In the genomic region with DNA sequence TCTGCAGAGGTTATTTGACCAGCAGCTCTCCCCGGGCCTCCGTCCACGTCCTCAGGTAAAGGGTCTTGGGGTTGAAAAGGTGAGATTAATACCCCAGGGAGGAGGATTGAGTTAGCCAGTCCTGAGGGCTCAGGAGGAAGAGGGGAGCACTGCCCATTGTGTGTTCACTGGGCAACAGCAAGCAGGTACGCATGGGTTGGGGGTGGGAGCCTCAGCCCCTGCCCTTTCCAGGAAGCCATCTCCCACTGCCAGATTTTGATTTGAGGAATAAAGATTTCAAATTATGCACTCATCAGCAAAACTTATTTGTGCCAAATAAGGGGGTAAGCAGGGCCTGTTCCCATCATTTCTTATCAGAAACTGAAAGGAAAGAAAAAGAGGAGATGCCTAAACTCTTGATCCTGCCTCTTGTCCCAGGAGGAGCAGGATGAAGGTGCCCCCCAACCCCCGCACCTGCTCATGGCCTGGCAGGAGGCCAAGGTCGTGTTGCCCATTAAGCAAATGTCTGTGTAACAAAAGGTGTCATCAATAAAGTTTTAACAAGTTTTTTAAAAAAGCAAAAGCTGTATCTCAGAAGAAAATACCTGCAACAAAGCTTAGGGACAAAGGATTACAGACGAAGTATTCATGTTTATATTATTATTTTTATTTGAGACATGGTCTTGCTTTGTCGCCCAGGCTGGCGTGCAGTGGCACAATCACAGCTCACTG, we compare ENCODE assay signal across 15 cellular contexts.
DNase-seq lines count a peak whose midpoint lies in the region; ATAC-seq, FAIRE-seq and TF ChIP-seq lines count a peak whose summit lies in the region.
"Had no signal": no experiment of that assay in that cellular context is flagged by ENCODE, and none has a peak within 500 bp of the region (broad histone marks: within the 10 kb centered on the region; RNA-seq: fewer than 3 reads in every experiment).

No MANE protein-coding gene starts in this region.

- CTCF ChIA-PET in A549 (lab: Yijun Ruan, JAX) (interaction anchor here (0.5 kb wide), 1 partner anchor 132 kb away, joined by 3 read pairs; no protein-coding TSS in a partner anchor), K562 (lab: Yijun Ruan, JAX; ENCODE audit: low intra/inter-chr PET ratio) (no interaction called here)

- in situ Hi-C loops in K562 (cut with MboI) = no loop called here

- ATAC-seq in A549 = no peak
- peak; percentile 33 for ATAC-seq in GM23338
- ATAC-seq in K562 = no peak
- no peak for ATAC-seq in HG02642 (IDR thresholded peaks at IDR 0.05; ENCODE audit: poor library complexity, unreplicated experiment)
- no peak for ATAC-seq in lower lobe of right lung

- peaks cover 56% of the 10 kb centered on the region for H3K4me1 Mint-ChIP-seq in GM23338

- POLR2A ChIA-PET in A549 (lab: Yijun Ruan, JAX) = no interaction called here
- POLR2A ChIA-PET in K562 (lab: Yijun Ruan, JAX) = no interaction called here

- H3K27me3 ChIP-seq in GM23338 (ENCODE audit: insufficient read depth) (no peaks in the 10 kb centered on the region), K562 (ENCODE audit: control insufficient read depth in 2 of 2, insufficient read depth in 2 of 2, low read length in 2 of 2) (no peaks in the 10 kb centered on the region), iPS-18a (ENCODE audit: control insufficient read depth, insufficient read depth, low read length) (no peaks in the 10 kb centered on the region), lower lobe of right lung (ENCODE audit: low read depth) (no peaks in the 10 kb centered on the region)

- 68% methylated on average over 9 of the region's 9 CpGs for WGBS in A549 (ENCODE audit: missing lambda C conversion rate)
- 47% methylated on average over 9 of the region's 9 CpGs for WGBS in K562 (ENCODE audit: insufficient coverage, low coverage, missing lambda C conversion rate)

- H3K9me3 Mint-ChIP-seq in GM23338 = peaks cover 18% of the 10 kb centered on the region

- TF ChIP-seq POLR2A in A549 (IDR thresholded peaks at IDR 0.05; ENCODE audit: low read length) (no peak), K562 (conservative IDR thresholded peaks at IDR 0.05) (no peak)

- H3K27ac Mint-ChIP-seq in GM23338 = peak overlapping the region; percentile 97

- H3K27me3 Mint-ChIP-seq in GM23338 (ENCODE audit: insufficient read depth, low read depth, poor library complexity) = peaks cover 3% of the 10 kb centered on the region
- H3K27me3 Mint-ChIP-seq: activated CD4-positive, alpha-beta memory T cell treated with anti-CD3 and anti-CD28 coated beads, Interleukin-2, amount 10 ng/mL, durations not matched to agents 7 days and 5 days had no signal

- H3K4me3 ChIP-seq in A549 (no peak overlapping the region), GM23338 (peak overlapping the region; percentile 45), K562 (no peak overlapping the region), iPS-18a (ENCODE audit: low read length) (peak overlapping the region; percentile 34), lower lobe of right lung (no peak overlapping the region)
- H3K4me3 ChIP-seq: thoracic aorta had no signal

- H3K27ac ChIP-seq in A549 (peak overlapping the region; percentile 41 to 67; a peak in 5 of 6 replicates), GM23338 (ENCODE audit: low read depth) (peak overlapping the region; percentile 77), K562 (ENCODE audit: extremely low read depth, low read depth, low read length) (no peak overlapping the region), iPS-18a (ENCODE audit: low read length) (peak overlapping the region; percentile 76), lower lobe of right lung (no peak overlapping the region)
- H3K27ac ChIP-seq: thoracic aorta had no signal

- no peak for FAIRE-seq in A549 (lab: Jason Lieb, UNC)
- FAIRE-seq in K562 (lab: Jason Lieb, UNC) = no peak

- H3K9me1 ChIP-seq in K562 (ENCODE audit: control insufficient read depth, insufficient read depth, low read length) = no peaks in the 10 kb centered on the region

- peaks cover 27% of the 10 kb centered on the region for H3K36me3 Mint-ChIP-seq in GM23338 (ENCODE audit: low read depth)

- TF ChIP-seq CTCF in A549 (IDR thresholded peaks at IDR 0.05) = no peak
- TF ChIP-seq CTCF in GM23338 (conservative IDR thresholded peaks at IDR 0.05; ENCODE audit: low read depth in 2 of 2) = no peak
- TF ChIP-seq CTCF in K562 (IDR thresholded peaks at IDR 0.05 in 2 of 3, conservative IDR thresholded peaks at IDR 0.05 in 1 of 3; ENCODE audit: insufficient read depth in 2 of 3, low read depth in 1 of 3, low read length in 3 of 3) = no peak
- TF ChIP-seq CTCF in lower lobe of right lung (IDR thresholded peaks at IDR 0.05) = no peak

- H3K9ac ChIP-seq in K562 (ENCODE audit: insufficient read depth in 1 of 2, low read depth in 2 of 2, low read length in 2 of 2) (no peak overlapping the region), iPS-18a (ENCODE audit: low read length) (peak overlapping the region; percentile 2)

- H2AFZ ChIP-seq in GM23338 (peak overlapping the region; percentile 5; the same call in 1 of the 2 replicates), K562 (ENCODE audit: low read depth, low read length) (no peak overlapping the region)

- no peak overlapping the region for H3K4me2 ChIP-seq in A549
- peak overlapping the region; percentile 75 for H3K4me2 ChIP-seq in GM23338
- H3K4me2 ChIP-seq in K562 (ENCODE audit: insufficient read depth, low read length) = no peak overlapping the region

- H3F3A ChIP-seq in GM23338 (replicated peaks; ENCODE audit: low read depth) = peaks cover 5% of the 10 kb centered on the region; the same call in 1 of the 2 replicates

- DNase-seq in A549 (ENCODE audit: low read depth in 1 of 2, low spot score in 1 of 2) = no peak
- no peak for DNase-seq in GM23338 (ENCODE audit: low spot score)
- no peak for DNase-seq in K562 (ENCODE audit: extremely low read depth in 1 of 4, low spot score in 3 of 4)
- no peak for DNase-seq in SW 1271 (lab: John Stamatoyannopoulos, UW)
- DNase-seq in stimulated activated CD4-positive, alpha-beta T cell treated with anti-CD3 and anti-CD28 coated beads, Interleukin-15, amount 100 ng/mL, for 24 hours = no peak
- DNase-seq in lower lobe of right lung = no peak
- DNase-seq: activated CD4-positive, alpha-beta memory T cell treated with anti-CD3 and anti-CD28 coated beads, Interleukin-2, amount 10 ng/mL, durations not matched to agents 7 days and 5 days; BE2C; DMS53; effector CD4-positive, alpha-beta T cell; NCI-H1694; NCI-H510A had no signal

- intact Hi-C loops in K562 (cut with micrococcal nuclease) (no loop called here), lower lobe of right lung (cut with DNase I) (no loop called here)

- H3K79me2 ChIP-seq in GM23338 (replicated peaks; ENCODE audit: insufficient read depth) (peaks cover 7% of the 10 kb centered on the region; the same call in 1 of the 2 replicates), K562 (ENCODE audit: control insufficient read depth, insufficient read depth, low read length) (no peaks in the 10 kb centered on the region)

- H3K9me3 ChIP-seq in A549 = peaks cover 10% of the 10 kb centered on the region; the same call in 2 of the 3 replicates
- H3K9me3 ChIP-seq in K562 (replicated peaks; ENCODE audit: control insufficient read depth, insufficient read depth, low read depth, low read length) = no peaks in the 10 kb centered on the region
- no peaks in the 10 kb centered on the region for H3K9me3 ChIP-seq in iPS-18a (ENCODE audit: control insufficient read depth, low read depth, low read length)
- H3K9me3 ChIP-seq in lower lobe of right lung = peaks cover 5% of the 10 kb centered on the region
- H3K9me3 ChIP-seq: BE2C had no signal

- H3K36me3 ChIP-seq in GM23338 (ENCODE audit: insufficient read depth) (no peaks in the 10 kb centered on the region), K562 (ENCODE audit: control insufficient read depth, insufficient read depth, low read length) (no peaks in the 10 kb centered on the region), iPS-18a (ENCODE audit: control insufficient read depth, low read depth, low read length) (no peaks in the 10 kb centered on the region), lower lobe of right lung (peaks cover 23% of the 10 kb centered on the region)
- H3K36me3 ChIP-seq: BE2C, thoracic aorta had no signal

- peaks cover 14% of the 10 kb centered on the region for H3K9me2 ChIP-seq in GM23338 (ENCODE audit: insufficient read depth)

- BruUV-seq in K562 (replicated peaks; lab: Mats Ljungman, UMichigan) = no TSS peak

- H4K20me1 ChIP-seq in GM23338 (replicated peaks; ENCODE audit: insufficient read depth) (no peaks in the 10 kb centered on the region), K562 (replicated peaks; ENCODE audit: control insufficient read depth, insufficient read depth, low read length) (no peaks in the 10 kb centered on the region)

- peak overlapping the region; percentile 28 for H3K4me3 Mint-ChIP-seq in GM23338
- H3K4me3 Mint-ChIP-seq: activated CD4-positive, alpha-beta memory T cell treated with anti-CD3 and anti-CD28 coated beads, Interleukin-2, amount 10 ng/mL, durations not matched to agents 7 days and 5 days had no signal

- TF ChIP-seq EP300 in A549 (IDR thresholded peaks at IDR 0.05) = no peak
- no peak for TF ChIP-seq EP300 in K562 (IDR thresholded peaks at IDR 0.05; ENCODE audit: low read length)

- H3K4me1 ChIP-seq in A549 (peaks cover 4% of the 10 kb centered on the region; the same call in 1 of the 3 replicates), GM23338 (ENCODE audit: insufficient read depth) (peaks cover 48% of the 10 kb centered on the region), K562 (replicated peaks in 1 of 2; ENCODE audit: control insufficient read depth in 2 of 2, insufficient read depth in 2 of 2, low read length in 2 of 2) (peaks cover 0 to 8% of the 10 kb centered on the region in 2 experiments; a peak in 4 of 5 replicates), iPS-18a (ENCODE audit: control insufficient read depth, low read depth, low read length) (peaks cover 40% of the 10 kb centered on the region), lower lobe of right lung (no peaks in the 10 kb centered on the region)
- H3K4me1 ChIP-seq: BE2C had no signal

- no peak for TF ChIP-seq RAD21 in A549 (conservative IDR thresholded peaks at IDR 0.05 in 1 of 2, IDR thresholded peaks at IDR 0.05 in 1 of 2)
- TF ChIP-seq RAD21 in K562 (CRISPR knock-in tag; conservative IDR thresholded peaks at IDR 0.05 in 1 of 2, IDR thresholded peaks at IDR 0.05 in 1 of 2) = no peak

TF ChIP-seq in A549, 52 proteins besides CTCF, POLR2A, EP300 and RAD21:
- no peak for TF ChIP-seq ZSCAN20 (CRISPR knock-in tag; IDR thresholded peaks at IDR 0.05)
- TF ChIP-seq MAFK (IDR thresholded peaks at IDR 0.05; ENCODE audit: partially characterized antibody) = peak; percentile 81
- no peak for TF ChIP-seq POLR2AphosphoS2 (conservative IDR thresholded peaks at IDR 0.05; ENCODE audit: low read length)
TF ChIP-seq in A549: peak in this region for 1.

TF ChIP-seq in K562, 482 proteins besides CTCF, POLR2A, EP300 and RAD21 (continues in another document):
- no peak for TF ChIP-seq CGGBP1 (CRISPR knock-in tag; IDR thresholded peaks at IDR 0.05)

Comparison
In these comparisons a context has a peak if more than half of its experiments do, and no peak if none do; other contexts are left out.
1. H3K27ac ChIP-seq: peak in A549 (2 of 2), GM23338 (single experiment) and iPS-18a (single experiment); none in K562 (single experiment) and lower lobe of right lung (single experiment).
2. H3K4me3 ChIP-seq: peak in GM23338 (single experiment) and iPS-18a (single experiment); none in A549 (single experiment), K562 (single experiment) and lower lobe of right lung (single experiment).
3. Of the 35 proteins assayed by ChIP-seq in both K562 and A549: peak only in K562: none; only in A549: MAFK; in both: none; in neither: 34.